Comparison of ENCODE assay signal across 9 cellular contexts in genomic region chr2:157782057-157782845, GRCh38.
A peak's percentile ranks its signal among the peaks of the same experiment; 100 is the strongest.
DNase-seq lines count a peak whose midpoint lies in the region; ATAC-seq and TF ChIP-seq lines count a peak whose summit lies in the region.
"Had no signal": no experiment of that assay in that cellular context is flagged by ENCODE, and none has a peak within 500 bp of the region (broad histone marks: within the 10 kb centered on the region; RNA-seq: fewer than 3 reads in every experiment).

No MANE protein-coding gene starts in this region.

- H3K27ac ChIP-seq in BLaER1 (no peak overlapping the region), IMR-90 (ENCODE audit: insufficient read depth, low read length) (no peak overlapping the region), mesendoderm (ENCODE audit: low read depth, low read length) (no peak overlapping the region)

- peaks cover 13 to 38% of the 10 kb centered on the region in 2 experiments for H3K79me1 ChIP-seq in IMR-90 (ENCODE audit: low read depth in 1 of 2, low read length in 2 of 2)
- peaks cover 3% of the 10 kb centered on the region for H3K79me1 ChIP-seq in mesendoderm (ENCODE audit: low read length)

- no peaks in the 10 kb centered on the region for H3K27me3 ChIP-seq in BLaER1
- H3K27me3 ChIP-seq in IMR-90 (ENCODE audit: control insufficient read depth, insufficient read depth, low read length): no peaks in the 10 kb centered on the region
- no peaks in the 10 kb centered on the region for H3K27me3 ChIP-seq in mesendoderm (ENCODE audit: insufficient read depth, low read length, poor library complexity)

- no peak overlapping the region for H3K23ac ChIP-seq in IMR-90 (ENCODE audit: low read depth, low read length)
- H3K23ac ChIP-seq in mesendoderm (ENCODE audit: low read length): no peak overlapping the region

- H2AK5ac ChIP-seq in IMR-90 (ENCODE audit: low read depth, low read length) (no peak overlapping the region), mesendoderm (ENCODE audit: low read length) (no peak overlapping the region)

- H4K20me1 ChIP-seq in BLaER1 (no peaks in the 10 kb centered on the region), IMR-90 (ENCODE audit: insufficient read depth, low read length) (peaks cover 13% of the 10 kb centered on the region; the same call in 1 of the 2 replicates)

- no peak overlapping the region for H3K4me3 ChIP-seq in BLaER1
- H3K4me3 ChIP-seq in IMR-90 (ENCODE audit: insufficient read depth, low read depth, low read length): no peak overlapping the region
- no peak overlapping the region for H3K4me3 ChIP-seq in mesendoderm (ENCODE audit: low read length)

- H3K9ac ChIP-seq in BLaER1: no peak overlapping the region
- H3K9ac ChIP-seq in IMR-90 (ENCODE audit: low read depth, low read length): no peak overlapping the region
- H3K9ac ChIP-seq in mesendoderm (ENCODE audit: low read length): no peak overlapping the region

- H3K79me2 ChIP-seq in mesendoderm (ENCODE audit: control insufficient read depth, insufficient read depth, low read length): no peaks in the 10 kb centered on the region

- no peak overlapping the region for H4K5ac ChIP-seq in IMR-90 (ENCODE audit: low read depth, low read length)
- H4K5ac ChIP-seq in mesendoderm (ENCODE audit: low read length): no peak overlapping the region

- H3K9me3 ChIP-seq in BLaER1: no peaks in the 10 kb centered on the region
- no peaks in the 10 kb centered on the region for H3K9me3 ChIP-seq in IMR-90 (ENCODE audit: control insufficient read depth, insufficient read depth, low read length)

- peak; percentile 56 for TF ChIP-seq RAD21 in IMR-90 (IDR thresholded peaks at IDR 0.05; ENCODE audit: low read length)

- H3K9me1 ChIP-seq in IMR-90 (ENCODE audit: insufficient read depth, low read length): peaks cover 12% of the 10 kb centered on the region

- in situ Hi-C loops in IMR-90 (cut with MboI; ENCODE audit: low sequenced_read_pairs): no loop called here

- BruUV-seq in IMR-90 (replicated peaks; lab: Mats Ljungman, UMichigan): no TSS peak

- ATAC-seq in IMR-90 (ENCODE audit: low read depth): peak; percentile 61
- no peak for ATAC-seq in HG02852 (IDR thresholded peaks at IDR 0.05; ENCODE audit: unreplicated experiment)

- peaks cover 6% of the 10 kb centered on the region; the same call in 1 of the 2 replicates for H3K36me3 ChIP-seq in BLaER1
- peaks cover 11% of the 10 kb centered on the region for H3K36me3 ChIP-seq in IMR-90 (ENCODE audit: control insufficient read depth, insufficient read depth, low read length)
- H3K36me3 ChIP-seq in mesendoderm (ENCODE audit: control insufficient read depth, insufficient read depth, low read length): no peaks in the 10 kb centered on the region

- no peak overlapping the region; the same call in 1 of the 2 replicates for H3K14ac ChIP-seq in IMR-90 (replicated peaks; ENCODE audit: low read depth, low read length)

- H4K8ac ChIP-seq in IMR-90 (ENCODE audit: low read depth in 2 of 2, low read length in 2 of 2): no peak overlapping the region
- no peak overlapping the region for H4K8ac ChIP-seq in mesendoderm (ENCODE audit: low read depth, low read length)

- no peak overlapping the region for H2AK9ac ChIP-seq in IMR-90 (replicated peaks; ENCODE audit: low read depth, low read length, poor library complexity)

- H2BK120ac ChIP-seq in IMR-90 (ENCODE audit: low read depth, low read length): no peak overlapping the region
- no peak overlapping the region for H2BK120ac ChIP-seq in mesendoderm (ENCODE audit: low read depth, low read length)

- peak; percentile 43 for TF ChIP-seq CTCF in IMR-90 (conservative IDR thresholded peaks at IDR 0.05; ENCODE audit: low read depth, low read length)

- H3K4me2 ChIP-seq in BLaER1 (peak overlapping the region; percentile 63), IMR-90 (ENCODE audit: low read depth, low read length) (no peak overlapping the region), mesendoderm (ENCODE audit: low read length) (no peak overlapping the region)

- CTCF ChIA-PET in IMR-90 (lab: Yijun Ruan, JAX): no interaction called here

- H3K4ac ChIP-seq in IMR-90 (ENCODE audit: low read depth, low read length) (no peak overlapping the region), mesendoderm (ENCODE audit: low read depth, low read length) (no peak overlapping the region)

- peak; percentile 32 for DNase-seq in IMR-90
- DNase-seq in astrocyte of the hippocampus (ENCODE audit: low read depth, low spot score): peak; percentile 37
- DNase-seq in mesendoderm: peak; percentile 52
- no peak for DNase-seq in UCSD-AML1 (lab: John Stamatoyannopoulos, UW; ENCODE audit: unreplicated experiment)
- DNase-seq in CD1c-positive myeloid dendritic cell (ENCODE audit: extremely low spot score): no peak
- no peak for DNase-seq in HK-2 (ENCODE audit: unreplicated experiment)
- DNase-seq: NCI-H774 had no signal

- intact Hi-C loops in IMR-90 (cut with micrococcal nuclease): loop anchor here (2.0 to 10.0 kb wide), 2 partner anchors 95 to 673 kb away; partner anchors contain the start of genes ACVR1, CCDC148 and PKP4

- H3K18ac ChIP-seq in IMR-90 (ENCODE audit: low read depth, low read length): no peak overlapping the region
- no peak overlapping the region for H3K18ac ChIP-seq in mesendoderm (ENCODE audit: low read length)

- no peak overlapping the region for H4K91ac ChIP-seq in IMR-90 (ENCODE audit: insufficient read depth, low read depth, low read length)

- WGBS in IMR-90 (ENCODE audit: extremely low coverage in 2 of 2, insufficient read length in 1 of 2), 2 experiments: no CpG with 5 or more reads among the region's 4 CpGs
- no CpG with 5 or more reads among the region's 4 CpGs for WGBS in mesendoderm (ENCODE audit: extremely low coverage, insufficient coverage, low lambda C conversion rate)

- H3K56ac ChIP-seq in IMR-90 (ENCODE audit: extremely low read depth, insufficient read depth, low read length) (no peak overlapping the region), mesendoderm (ENCODE audit: low read length) (no peak overlapping the region)

- H2BK20ac ChIP-seq in IMR-90 (ENCODE audit: low read depth, low read length): no peak overlapping the region

- POLR2A ChIA-PET in IMR-90 (lab: Charles Lee; ENCODE audit: unreplicated experiment): no interaction called here

- no peak overlapping the region for H2BK15ac ChIP-seq in IMR-90 (ENCODE audit: low read depth, low read length)
- no peak overlapping the region for H2BK15ac ChIP-seq in mesendoderm (replicated peaks; ENCODE audit: low read depth)

- no peak overlapping the region for H2AFZ ChIP-seq in IMR-90 (replicated peaks; ENCODE audit: low read length, poor library complexity)

- no peak overlapping the region for H2BK5ac ChIP-seq in IMR-90 (ENCODE audit: low read depth, low read length, poor library complexity, severe bottlenecking)
- no peak overlapping the region for H2BK5ac ChIP-seq in mesendoderm (ENCODE audit: low read length)

- no peak for TF ChIP-seq POLR2A in IMR-90 (IDR thresholded peaks at IDR 0.05; ENCODE audit: low read depth, low read length)

- peaks cover 29% of the 10 kb centered on the region for H3K4me1 ChIP-seq in BLaER1
- peaks cover 12% of the 10 kb centered on the region for H3K4me1 ChIP-seq in IMR-90 (ENCODE audit: control insufficient read depth, insufficient read depth, low read length)
- H3K4me1 ChIP-seq in mesendoderm (ENCODE audit: control insufficient read depth, low read depth, low read length): peaks cover 26% of the 10 kb centered on the region

- dilution Hi-C loops in IMR-90 (cut with HindIII; ENCODE audit: low sequenced_read_pairs, unreplicated experiment): no loop called here

TF ChIP-seq in IMR-90, 13 proteins besides CTCF, POLR2A, EP300 and RAD21:
- peak; percentile 54 for TF ChIP-seq SMC3 (IDR thresholded peaks at IDR 0.05; ENCODE audit: low read depth, low read length)
- TF ChIP-seq RCOR1 (IDR thresholded peaks at IDR 0.05; ENCODE audit: insufficient replicate concordance, low read length): no peak

Comparison
In these comparisons a context has a peak if more than half of its experiments do, and no peak if none do; other contexts are left out.
1. DNase-seq: peak in IMR-90 (single experiment), astrocyte of the hippocampus (single experiment) and mesendoderm (single experiment); none in UCSD-AML1 (single experiment), CD1c-positive myeloid dendritic cell (single experiment) and HK-2 (single experiment).